1 cellular context compared by ENCODE assay signal in the genomic region with DNA sequence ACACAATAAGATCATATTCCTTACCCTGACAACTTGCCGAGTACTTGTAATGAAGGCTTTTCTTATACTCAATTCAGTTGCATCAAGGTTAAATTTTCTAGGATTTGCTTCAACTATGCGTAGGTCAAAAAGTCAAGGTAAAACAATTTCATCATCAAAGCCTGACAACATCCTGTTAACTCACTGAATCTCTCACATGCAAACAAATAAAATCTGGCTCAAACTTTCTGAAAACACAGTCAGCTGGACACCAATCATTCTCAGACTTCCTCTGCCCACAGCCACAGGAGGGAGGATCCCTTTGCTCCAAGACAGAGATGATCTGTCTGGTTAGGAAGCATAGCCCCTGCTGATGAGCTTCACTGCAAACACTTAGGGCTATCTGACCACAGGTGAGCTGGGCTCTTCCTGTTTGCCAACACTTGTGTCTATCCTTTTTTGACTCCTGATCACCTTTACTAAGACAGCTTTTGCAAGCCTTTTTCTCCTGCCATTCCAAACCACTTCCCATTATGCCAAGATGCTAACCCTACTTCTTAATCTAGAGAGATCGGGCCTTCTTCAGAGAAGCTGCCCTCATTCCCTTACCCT.
TF ChIP-seq lines count a peak whose summit lies in the region.

No MANE protein-coding gene starts in this region.

TF ChIP-seq in K562, 482 proteins besides CTCF, POLR2A, EP300 and RAD21:
- TF ChIP-seq SRSF9 (IDR thresholded peaks at IDR 0.05; ENCODE audit: borderline replicate concordance, low read depth, low read length), result no peak
- peak; percentile 78 for TF ChIP-seq RBM25 (IDR thresholded peaks at IDR 0.05; ENCODE audit: low read depth, low read length, severe bottlenecking)
- TF ChIP-seq ZFP36 (IDR thresholded peaks at IDR 0.05; ENCODE audit: low read depth, low read length, partially characterized antibody), result peak; percentile 83
- TF ChIP-seq, protein P1, sequence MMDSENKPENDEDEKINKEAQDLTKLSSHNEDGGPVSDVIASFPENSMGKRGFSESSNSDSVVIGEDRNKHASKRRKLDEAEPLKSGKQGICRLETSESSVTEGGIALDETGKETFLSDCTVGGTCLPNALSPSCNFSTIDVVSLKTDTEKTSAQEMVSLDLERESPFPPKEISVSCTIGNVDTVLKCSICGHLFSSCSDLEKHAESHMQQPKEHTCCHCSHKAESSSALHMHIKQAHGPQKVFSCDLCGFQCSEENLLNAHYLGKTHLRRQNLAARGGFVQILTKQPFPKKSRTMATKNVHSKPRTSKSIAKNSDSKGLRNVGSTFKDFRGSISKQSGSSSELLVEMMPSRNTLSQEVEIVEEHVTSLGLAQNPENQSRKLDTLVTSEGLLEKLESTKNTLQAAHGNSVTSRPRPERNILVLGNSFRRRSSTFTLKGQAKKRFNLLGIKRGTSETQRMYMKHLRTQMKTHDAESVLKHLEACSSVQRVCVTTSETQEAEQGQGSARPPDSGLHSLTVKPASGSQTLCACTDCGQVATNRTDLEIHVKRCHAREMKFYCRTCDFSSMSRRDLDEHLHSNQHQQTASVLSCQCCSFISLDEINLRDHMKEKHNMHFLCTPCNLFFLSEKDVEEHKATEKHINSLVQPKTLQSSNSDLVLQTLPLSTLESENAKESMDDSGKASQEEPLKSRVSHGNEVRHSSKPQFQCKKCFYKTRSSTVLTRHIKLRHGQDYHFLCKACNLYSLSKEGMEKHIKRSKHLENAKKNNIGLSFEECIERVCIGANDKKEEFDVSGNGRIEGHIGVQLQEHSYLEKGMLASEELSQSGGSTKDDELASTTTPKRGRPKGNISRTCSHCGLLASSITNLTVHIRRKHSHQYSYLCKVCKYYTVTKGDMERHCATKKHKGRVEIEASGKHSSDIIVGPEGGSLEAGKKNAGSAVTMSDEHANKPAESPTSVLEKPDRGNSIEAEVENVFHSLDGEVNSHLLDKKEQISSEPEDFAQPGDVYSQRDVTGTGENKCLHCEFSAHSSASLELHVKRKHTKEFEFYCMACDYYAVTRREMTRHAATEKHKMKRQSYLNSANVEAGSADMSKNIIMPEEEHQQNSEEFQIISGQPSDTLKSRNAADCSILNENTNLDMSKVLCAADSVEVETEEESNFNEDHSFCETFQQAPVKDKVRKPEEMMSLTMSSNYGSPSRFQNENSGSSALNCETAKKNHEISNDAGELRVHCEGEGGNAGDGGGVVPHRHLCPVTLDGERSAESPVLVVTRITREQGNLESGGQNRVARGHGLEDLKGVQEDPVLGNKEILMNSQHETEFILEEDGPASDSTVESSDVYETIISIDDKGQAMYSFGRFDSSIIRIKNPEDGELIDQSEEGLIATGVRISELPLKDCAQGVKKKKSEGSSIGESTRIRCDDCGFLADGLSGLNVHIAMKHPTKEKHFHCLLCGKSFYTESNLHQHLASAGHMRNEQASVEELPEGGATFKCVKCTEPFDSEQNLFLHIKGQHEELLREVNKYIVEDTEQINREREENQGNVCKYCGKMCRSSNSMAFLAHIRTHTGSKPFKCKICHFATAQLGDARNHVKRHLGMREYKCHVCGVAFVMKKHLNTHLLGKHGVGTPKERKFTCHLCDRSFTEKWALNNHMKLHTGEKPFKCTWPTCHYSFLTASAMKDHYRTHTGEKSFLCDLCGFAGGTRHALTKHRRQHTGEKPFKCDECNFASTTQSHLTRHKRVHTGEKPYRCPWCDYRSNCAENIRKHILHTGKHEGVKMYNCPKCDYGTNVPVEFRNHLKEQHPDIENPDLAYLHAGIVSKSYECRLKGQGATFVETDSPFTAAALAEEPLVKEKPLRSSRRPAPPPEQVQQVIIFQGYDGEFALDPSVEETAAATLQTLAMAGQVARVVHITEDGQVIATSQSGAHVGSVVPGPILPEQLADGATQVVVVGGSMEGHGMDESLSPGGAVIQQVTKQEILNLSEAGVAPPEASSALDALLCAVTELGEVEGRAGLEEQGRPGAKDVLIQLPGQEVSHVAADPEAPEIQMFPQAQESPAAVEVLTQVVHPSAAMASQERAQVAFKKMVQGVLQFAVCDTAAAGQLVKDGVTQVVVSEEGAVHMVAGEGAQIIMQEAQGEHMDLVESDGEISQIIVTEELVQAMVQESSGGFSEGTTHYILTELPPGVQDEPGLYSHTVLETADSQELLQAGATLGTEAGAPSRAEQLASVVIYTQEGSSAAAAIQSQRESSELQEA (IDR thresholded peaks at IDR 0.05; ENCODE audit: low read depth), result peak; percentile 71
TF ChIP-seq in K562: peak in this region for 3.
